8 cellular contexts compared by ENCODE assay signal in genomic region chr5:71447218-71447808, GRCh38. TPM values are rescaled to one million over a fixed set of nuclear protein-coding genes. Genes with fewer than 3 reads are reported as not detected.
DNase-seq lines count a peak whose midpoint lies in the region; ATAC-seq, FAIRE-seq and TF ChIP-seq lines count a peak whose summit lies in the region.
"Not testable (repeated sequence)": the region's sequence is repeated elsewhere in the genome, so short reads cannot be mapped to it uniquely, and the experiment has no call there.

No MANE protein-coding gene starts in this region.

- H3K4me1 Mint-ChIP-seq in activated CD8-positive, alpha-beta memory T cell treated with anti-CD3 and anti-CD28 coated beads, Interleukin-2, amount 10 ng/mL, durations not matched to agents 7 days and 5 days = peaks cover 10% of the 10 kb centered on the region
- not testable (repeated sequence) for H3K4me1 Mint-ChIP-seq in stimulated activated memory B cell treated with anti-CD40 and anti-IgM and Interleukin-4, amounts not matched to agents 10 μg/mL and 1 μg/mL and 100 μg/mL, for 72 hours

- intact Hi-C loops in mucosa of descending colon (cut with DNase I, micrococcal nuclease) = not testable (repeated sequence)

- ATAC-seq in GM21737 (IDR thresholded peaks at IDR 0.05; ENCODE audit: unreplicated experiment) (peak; percentile 97), mucosa of descending colon (peak; percentile 86)
- ATAC-seq in activated CD8-positive, alpha-beta memory T cell treated with anti-CD3 and anti-CD28 coated beads, Interleukin-2, amount 10 ng/mL, durations not matched to agents 7 days and 5 days = peak; percentile 93
- peak; percentile 82 for ATAC-seq in stimulated activated memory B cell treated with anti-CD40 and anti-IgM and Interleukin-4, amounts not matched to agents 10 μg/mL and 1 μg/mL and 100 μg/mL, for 72 hours

- not testable (repeated sequence) for TF ChIP-seq CTCF in mucosa of descending colon (IDR thresholded peaks at IDR 0.05)

- peak; percentile 73 for FAIRE-seq in endometrium (lab: Jason Lieb, UNC)

- H3K9me3 Mint-ChIP-seq in activated CD8-positive, alpha-beta memory T cell treated with anti-CD3 and anti-CD28 coated beads, Interleukin-2, amount 10 ng/mL, durations not matched to agents 7 days and 5 days (ENCODE audit: low read depth); stimulated activated memory B cell treated with anti-CD40 and anti-IgM and Interleukin-4, amounts not matched to agents 10 μg/mL and 1 μg/mL and 100 μg/mL, for 72 hours: not testable (repeated sequence)

- H3K4me3 ChIP-seq in mucosa of descending colon = not testable (repeated sequence)

- H3K36me3 Mint-ChIP-seq in activated CD8-positive, alpha-beta memory T cell treated with anti-CD3 and anti-CD28 coated beads, Interleukin-2, amount 10 ng/mL, durations not matched to agents 7 days and 5 days; stimulated activated memory B cell treated with anti-CD40 and anti-IgM and Interleukin-4, amounts not matched to agents 10 μg/mL and 1 μg/mL and 100 μg/mL, for 72 hours: not testable (repeated sequence)

- H3K27ac Mint-ChIP-seq in activated CD8-positive, alpha-beta memory T cell treated with anti-CD3 and anti-CD28 coated beads, Interleukin-2, amount 10 ng/mL, durations not matched to agents 7 days and 5 days; stimulated activated memory B cell treated with anti-CD40 and anti-IgM and Interleukin-4, amounts not matched to agents 10 μg/mL and 1 μg/mL and 100 μg/mL, for 72 hours: not testable (repeated sequence)

- CTCF ChIA-PET in activated CD8-positive, alpha-beta memory T cell treated with anti-CD3 and anti-CD28 coated beads, Interleukin-2, amount 10 ng/mL, durations not matched to agents 7 days and 5 days (lab: Charles Lee) = not testable (repeated sequence)

- not testable (repeated sequence) for H3K4me3 Mint-ChIP-seq in activated CD8-positive, alpha-beta memory T cell treated with anti-CD3 and anti-CD28 coated beads, Interleukin-2, amount 10 ng/mL, durations not matched to agents 7 days and 5 days; stimulated activated memory B cell treated with anti-CD40 and anti-IgM and Interleukin-4, amounts not matched to agents 10 μg/mL and 1 μg/mL and 100 μg/mL, for 72 hours

- not testable (repeated sequence) for H3K4me1 ChIP-seq in mucosa of descending colon (ENCODE audit: low read depth)

- H3K27me3 Mint-ChIP-seq in activated CD8-positive, alpha-beta memory T cell treated with anti-CD3 and anti-CD28 coated beads, Interleukin-2, amount 10 ng/mL, durations not matched to agents 7 days and 5 days = peaks cover 40% of the 10 kb centered on the region
- H3K27me3 Mint-ChIP-seq in stimulated activated memory B cell treated with anti-CD40 and anti-IgM and Interleukin-4, amounts not matched to agents 10 μg/mL and 1 μg/mL and 100 μg/mL, for 72 hours = peaks cover 18% of the 10 kb centered on the region

- peak; percentile 59 for DNase-seq in Daoy (ENCODE audit: low read depth)
- peak; percentile 39 to 58 for DNase-seq in Kasumi-1 (lab: John Stamatoyannopoulos, UW)
- DNase-seq in OCI-M1 (lab: John Stamatoyannopoulos, UW) = peak; percentile 79
- DNase-seq in activated CD8-positive, alpha-beta memory T cell treated with anti-CD3 and anti-CD28 coated beads, Interleukin-2, amount 10 ng/mL, durations not matched to agents 7 days and 5 days = peak; percentile 70
- DNase-seq in mucosa of descending colon = peak in 2 of 3 donors; percentile 47 to 51

- not testable (repeated sequence) for H3K9me3 ChIP-seq in mucosa of descending colon

- H3K36me3 ChIP-seq in mucosa of descending colon (ENCODE audit: low read depth) = not testable (repeated sequence)

RNA-seq across cellular contexts. Expression of gene BDP1, which starts 8.1 kb away (rescaled TPM):
- total RNA-seq in Daoy (2014; rRNA removed; shearing (Covaris generic)) = 20.5 and 21.3 TPM in 2 replicates
- 10 to 100 TPM; 36.0 to 37.9 TPM for total RNA-seq in activated CD8-positive, alpha-beta memory T cell treated with anti-CD3 and anti-CD28 coated beads, Interleukin-2, amount 10 ng/mL, durations not matched to agents 7 days and 5 days
- 10 to 100 TPM; 20.0 to 28.7 (median 23.9) TPM for total RNA-seq in mucosa of descending colon
